In the genomic region with DNA sequence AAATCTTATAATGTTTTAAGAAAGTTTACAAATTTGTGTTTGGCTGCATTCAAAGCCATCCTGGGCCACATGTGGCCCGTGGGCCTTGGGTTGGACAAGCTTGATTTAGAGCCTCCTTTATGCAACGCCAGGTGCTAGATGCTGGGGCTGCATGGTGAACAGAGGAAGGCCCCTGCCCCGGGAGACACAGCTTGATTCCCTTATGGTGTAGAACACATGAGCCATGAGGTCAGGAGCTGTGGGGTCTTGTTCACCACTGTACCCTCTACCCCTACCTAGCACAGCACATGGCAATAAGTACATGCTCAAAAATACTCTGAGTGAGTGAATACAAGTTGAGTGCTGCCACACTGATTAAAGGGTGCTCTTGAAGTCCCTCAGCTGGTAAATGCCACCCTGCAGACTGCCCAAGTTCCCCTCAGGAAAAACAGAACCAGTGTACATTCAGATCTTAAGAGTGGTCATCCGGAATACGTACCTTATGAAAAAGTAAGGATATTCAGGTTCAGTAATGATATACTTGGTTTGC, we compare ENCODE assay signal across 8 cellular contexts.
DNase-seq lines count a peak whose midpoint lies in the region; ATAC-seq and TF ChIP-seq lines count a peak whose summit lies in the region.

No MANE protein-coding gene starts in this region.

- ATAC-seq in activated T-cell treated with anti-CD3 and anti-CD28 coated beads, Interleukin-2, amount 50 U/mL, for 4 hours, result no peak

- H3K27ac ChIP-seq in OCI-LY3 (ENCODE audit: low read length) (no peak overlapping the region; the same call in 1 of the 2 replicates), tibial artery (peak overlapping the region; percentile 75 to 78)

- intact Hi-C loops in tibial artery (cut with DNase I; ENCODE audit: low total_unique reads), result no loop called here

- peak overlapping the region; percentile 68 for H2AFZ ChIP-seq in OCI-LY3 (ENCODE audit: low read depth, low read length)

- H3K79me2 ChIP-seq in OCI-LY3 (ENCODE audit: low read length), result no peaks in the 10 kb centered on the region

- no peak overlapping the region for H3K9ac ChIP-seq in OCI-LY3 (ENCODE audit: low read length)

- H3K4me1 ChIP-seq in OCI-LY3 (ENCODE audit: low read length) (peaks cover 27% of the 10 kb centered on the region), tibial artery (peaks cover 0 to 46% (median 24%) of the 10 kb centered on the region in 4 donors)

- TF ChIP-seq CTCF in OCI-LY3 (IDR thresholded peaks at IDR 0.05; ENCODE audit: low read depth, low read length) (no peak), tibial artery (IDR thresholded peaks at IDR 0.05) (no peak)

- H3K36me3 Mint-ChIP-seq in activated T-cell treated with anti-CD3 and anti-CD28 coated beads, Interleukin-2, amount 50 U/mL, for 4 hours (ENCODE audit: insufficient read depth), result peaks cover 9% of the 10 kb centered on the region

- H3K4me1 Mint-ChIP-seq in activated T-cell treated with anti-CD3 and anti-CD28 coated beads, Interleukin-2, amount 50 U/mL, for 4 hours (ENCODE audit: low read depth), result peaks cover 51% of the 10 kb centered on the region

- H3K9me3 ChIP-seq in OCI-LY3 (ENCODE audit: insufficient read depth, low read length), result no peaks in the 10 kb centered on the region
- no peaks in the 10 kb centered on the region for H3K9me3 ChIP-seq in tibial artery

- H3K4me3 ChIP-seq in OCI-LY3 (ENCODE audit: low read length) (peak overlapping the region; percentile 46; the same call in 1 of the 2 replicates), tibial artery (no peak overlapping the region)

- H3K36me3 ChIP-seq in OCI-LY3 (replicated peaks; ENCODE audit: low read depth, low read length) (no peaks in the 10 kb centered on the region), tibial artery (no peaks in the 10 kb centered on the region)

- DNase-seq in activated T-cell treated with anti-CD3 and anti-CD28 coated beads, Interleukin-2, amount 50 U/mL, for 4 hours, result no peak
- DNase-seq in activated T-cell treated with anti-CD3 and anti-CD28 coated beads for 4 hours, result no peak
- peak; percentile 8 for DNase-seq in germinal center (ENCODE audit: low spot score)
- no peak for DNase-seq in tibial artery
- DNase-seq in stimulated activated naive CD4-positive, alpha-beta T cell (lab: John Stamatoyannopoulos, UW), result no peak
- no peak for DNase-seq in NCI-H2196 (lab: John Stamatoyannopoulos, UW; ENCODE audit: unreplicated experiment)
- no peak for DNase-seq in NCI-H226

- H3K27me3 Mint-ChIP-seq in activated T-cell treated with anti-CD3 and anti-CD28 coated beads, Interleukin-2, amount 50 U/mL, for 4 hours (ENCODE audit: low read depth), result no peaks in the 10 kb centered on the region

- no peaks in the 10 kb centered on the region for H4K20me1 ChIP-seq in OCI-LY3 (ENCODE audit: insufficient read depth, low read length)

- H3K9me3 Mint-ChIP-seq in activated T-cell treated with anti-CD3 and anti-CD28 coated beads, Interleukin-2, amount 50 U/mL, for 4 hours, result peaks cover 4% of the 10 kb centered on the region

- peak overlapping the region; percentile 83 for H3K4me3 Mint-ChIP-seq in activated T-cell treated with anti-CD3 and anti-CD28 coated beads, Interleukin-2, amount 50 U/mL, for 4 hours

- no peaks in the 10 kb centered on the region for H3K27me3 ChIP-seq in OCI-LY3 (ENCODE audit: low read depth, low read length)
- H3K27me3 ChIP-seq in tibial artery, result no peaks in the 10 kb centered on the region

- H3K4me2 ChIP-seq in OCI-LY3 (ENCODE audit: low read length), result peak overlapping the region; percentile 62
